In genomic region chr20:49140411-49140810, GRCh38 we compare ENCODE assay signal across 14 cellular contexts. TPM values are rescaled to one million over a fixed set of nuclear protein-coding genes. Genes with fewer than 3 reads are reported as not detected.
DNase-seq lines count a peak whose midpoint lies in the region; ATAC-seq and TF ChIP-seq lines count a peak whose summit lies in the region.
"Had no signal": no experiment of that assay in that cellular context is flagged by ENCODE, and none has a peak within 500 bp of the region (broad histone marks: within the 10 kb centered on the region; RNA-seq: fewer than 3 reads in every experiment).

No MANE protein-coding gene starts in this region.

- no peak overlapping the region for H3K4me3 ChIP-seq in SK-N-MC
- H3K4me3 ChIP-seq in endocrine pancreas (ENCODE audit: control insufficient read depth, insufficient read depth, low read length) = peak overlapping the region; percentile 24
- H3K4me3 ChIP-seq in spleen = no peak overlapping the region
- no peak overlapping the region for H3K4me3 ChIP-seq in neuronal stem cell (ENCODE audit: low read length in 2 of 2)
- H3K4me3 ChIP-seq in trophoblast cell (ENCODE audit: low read depth, low read length) = no peak overlapping the region

- H3K4me1 Mint-ChIP-seq in natural killer cell = peaks cover 16 to 19% of the 10 kb centered on the region in 2 donors
- peaks cover 9 to 10% of the 10 kb centered on the region in 2 donors for H3K4me1 Mint-ChIP-seq in natural killer cell treated with Interleukin-12 subunit alpha and Interleukin-12 subunit beta and Interleukin-15 and Interleukin-18, amount 100 ng/mL, for 72 hours (ENCODE audit: low read depth in 2 of 2)

- peak overlapping the region; percentile 57; the same call in 1 of the 2 replicates for H3K27ac ChIP-seq in SK-N-MC
- peak overlapping the region in 5 of 8 donors; percentile 27 to 48 (median 42) for H3K27ac ChIP-seq in spleen
- H3K27ac ChIP-seq in neuronal stem cell (replicated peaks; ENCODE audit: low read length) = no peak overlapping the region
- H3K27ac ChIP-seq in trophoblast cell (ENCODE audit: low read depth, low read length) = no peak overlapping the region

- TF ChIP-seq POLR2A in spleen (IDR thresholded peaks at IDR 0.05) = no peak

- H4K8ac ChIP-seq in neuronal stem cell (ENCODE audit: low read depth, low read length) = no peak overlapping the region
- no peak overlapping the region for H4K8ac ChIP-seq in trophoblast cell (ENCODE audit: low read depth, low read length)

- H3K14ac ChIP-seq in neuronal stem cell (ENCODE audit: low read length) (no peak overlapping the region), trophoblast cell (ENCODE audit: low read length) (no peak overlapping the region)

- DNase-seq in natural killer cell (no peak), SK-N-MC (ENCODE audit: low read depth, low spot score) (no peak), spleen (no peak), neuronal stem cell (ENCODE audit: low spot score) (no peak), trophoblast cell (no peak)
- no peak for DNase-seq in natural killer cell treated with Interleukin-12 subunit alpha and Interleukin-12 subunit beta and Interleukin-15 and Interleukin-18, amount 100 ng/mL, for 72 hours (ENCODE audit: low spot score)
- DNase-seq: HFFc6, Karpas-422, NCI-H187 treated with DMSO at 0.1 percent for 48 hours, NCI-H446 treated with DMSO at 0.1 percent for 48 hours, NCI-H748 treated with DMSO at 0.1 percent for 48 hours, Right ventricle myocardium superior had no signal

- no peaks in the 10 kb centered on the region for H3K27me3 Mint-ChIP-seq in natural killer cell (ENCODE audit: low read depth in 2 of 2)
- no peaks in the 10 kb centered on the region for H3K27me3 Mint-ChIP-seq in natural killer cell treated with Interleukin-12 subunit alpha and Interleukin-12 subunit beta and Interleukin-15 and Interleukin-18, amount 100 ng/mL, for 72 hours

- H4K91ac ChIP-seq in neuronal stem cell (ENCODE audit: low read depth, low read length, poor library complexity) = no peak overlapping the region
- no peak overlapping the region for H4K91ac ChIP-seq in trophoblast cell (ENCODE audit: low read depth, low read length)

- no peaks in the 10 kb centered on the region for H3K36me3 Mint-ChIP-seq in natural killer cell
- H3K36me3 Mint-ChIP-seq in natural killer cell treated with Interleukin-12 subunit alpha and Interleukin-12 subunit beta and Interleukin-15 and Interleukin-18, amount 100 ng/mL, for 72 hours = peaks cover 8% of the 10 kb centered on the region

- H2BK5ac ChIP-seq in neuronal stem cell (ENCODE audit: low read length) = no peak overlapping the region
- H2BK5ac ChIP-seq in trophoblast cell (ENCODE audit: low read depth, low read length, poor library complexity) = no peak overlapping the region

- no peak overlapping the region for H3K4me3 Mint-ChIP-seq in natural killer cell
- no peak overlapping the region for H3K4me3 Mint-ChIP-seq in natural killer cell treated with Interleukin-12 subunit alpha and Interleukin-12 subunit beta and Interleukin-15 and Interleukin-18, amount 100 ng/mL, for 72 hours
- H3K4me3 Mint-ChIP-seq: HFFc6 had no signal

- H3K18ac ChIP-seq in neuronal stem cell (ENCODE audit: low read length) (no peak overlapping the region), trophoblast cell (ENCODE audit: low read length) (no peak overlapping the region)

- 53 to 65% (median 58%) methylated on average over 2 of the region's 2 CpGs for WGBS in spleen, 5 donors
- no CpG with 5 or more reads among the region's 2 CpGs for WGBS in neuronal stem cell (ENCODE audit: extremely low coverage in 2 of 2, insufficient read length in 2 of 2, insufficient replicate concordance in 1 of 2), 2 donors
- no CpG with 5 or more reads among the region's 2 CpGs for WGBS in trophoblast cell (ENCODE audit: extremely low coverage, insufficient coverage, insufficient read length)

- H2AFZ ChIP-seq in neuronal stem cell (ENCODE audit: low read length) (no peak overlapping the region), trophoblast cell (ENCODE audit: insufficient read depth, low read length, poor library complexity) (no peak overlapping the region)

- no peaks in the 10 kb centered on the region for H3K27me3 ChIP-seq in endocrine pancreas (ENCODE audit: control insufficient read depth, insufficient read depth, low read length)
- H3K27me3 ChIP-seq in spleen (replicated peaks in 1 of 7) = no peaks in the 10 kb centered on the region
- no peaks in the 10 kb centered on the region for H3K27me3 ChIP-seq in neuronal stem cell (ENCODE audit: control insufficient read depth in 3 of 3, insufficient read depth in 3 of 3, low read depth in 1 of 3, low read length in 3 of 3)
- H3K27me3 ChIP-seq in trophoblast cell (ENCODE audit: insufficient read depth, low read length) = no peaks in the 10 kb centered on the region

- H2AK5ac ChIP-seq in neuronal stem cell (ENCODE audit: low read depth, low read length) (no peak overlapping the region), trophoblast cell (ENCODE audit: low read length) (no peak overlapping the region)

- H2BK12ac ChIP-seq in neuronal stem cell (ENCODE audit: low read length) (no peak overlapping the region), trophoblast cell (ENCODE audit: low read length) (no peak overlapping the region)

- H3K9me3 ChIP-seq in SK-N-MC (ENCODE audit: low read depth, low read length) (no peaks in the 10 kb centered on the region), endocrine pancreas (ENCODE audit: control insufficient read depth, low read length) (no peaks in the 10 kb centered on the region), spleen (no peaks in the 10 kb centered on the region), neuronal stem cell (replicated peaks in 1 of 2; ENCODE audit: control insufficient read depth in 2 of 2, insufficient read depth in 1 of 2, low read depth in 1 of 2, low read length in 2 of 2) (no peaks in the 10 kb centered on the region), trophoblast cell (ENCODE audit: insufficient read depth, low read depth, low read length) (no peaks in the 10 kb centered on the region)

- H3K79me1 ChIP-seq in neuronal stem cell (ENCODE audit: low read depth, low read length) (no peaks in the 10 kb centered on the region), trophoblast cell (ENCODE audit: low read length) (no peaks in the 10 kb centered on the region)

- H3K9ac ChIP-seq in SK-N-MC (ENCODE audit: insufficient read length) (no peak overlapping the region), endocrine pancreas (ENCODE audit: control insufficient read depth, insufficient read depth, low read length) (no peak overlapping the region), neuronal stem cell (ENCODE audit: low read depth, low read length, poor library complexity) (no peak overlapping the region), trophoblast cell (ENCODE audit: low read length) (no peak overlapping the region)

- H3K4ac ChIP-seq in neuronal stem cell (ENCODE audit: low read length) (no peak overlapping the region), trophoblast cell (ENCODE audit: low read depth, low read length) (no peak overlapping the region)

- peak in 2 of 3 donors; percentile 42 to 70 for ATAC-seq in natural killer cell
- ATAC-seq in natural killer cell treated with Interleukin-12 subunit alpha and Interleukin-12 subunit beta and Interleukin-15 and Interleukin-18, amount 100 ng/mL, for 72 hours = no peak
- ATAC-seq in GM18870 (IDR thresholded peaks at IDR 0.05; ENCODE audit: unreplicated experiment) = no peak

- H3K4me1 ChIP-seq in endocrine pancreas (ENCODE audit: control insufficient read depth, insufficient read depth, low read length) (no peaks in the 10 kb centered on the region), spleen (peaks cover 0 to 34% (median 9%) of the 10 kb centered on the region in 6 donors), neuronal stem cell (ENCODE audit: control insufficient read depth in 2 of 2, insufficient read depth in 1 of 2, low read depth in 1 of 2, low read length in 2 of 2) (no peaks in the 10 kb centered on the region), trophoblast cell (ENCODE audit: control insufficient read depth in 1 of 2, insufficient read depth in 2 of 2, low read length in 2 of 2) (no peaks in the 10 kb centered on the region)

- H3K23ac ChIP-seq in neuronal stem cell (ENCODE audit: low read depth, low read length, poor library complexity) (no peak overlapping the region), trophoblast cell (ENCODE audit: low read length) (no peak overlapping the region)

- H3K9me3 Mint-ChIP-seq in natural killer cell = no peaks in the 10 kb centered on the region
- no peaks in the 10 kb centered on the region for H3K9me3 Mint-ChIP-seq in natural killer cell treated with Interleukin-12 subunit alpha and Interleukin-12 subunit beta and Interleukin-15 and Interleukin-18, amount 100 ng/mL, for 72 hours
- H3K9me3 Mint-ChIP-seq: HFFc6 had no signal

- H4K12ac ChIP-seq in trophoblast cell (ENCODE audit: low read depth, low read length) = no peak overlapping the region

- H3K4me2 ChIP-seq in neuronal stem cell (ENCODE audit: insufficient read depth, low read length, poor library complexity, severe bottlenecking) (no peak overlapping the region), trophoblast cell (ENCODE audit: low read length) (no peak overlapping the region)

- no peak for TF ChIP-seq CTCF in natural killer cell (IDR thresholded peaks at IDR 0.05)
- TF ChIP-seq CTCF in spleen (IDR thresholded peaks at IDR 0.05 in 8 of 11, conservative IDR thresholded peaks at IDR 0.05 in 3 of 11) = no peak

- H3K36me3 ChIP-seq in SK-N-MC (ENCODE audit: insufficient read depth, low read length) (peaks cover 42% of the 10 kb centered on the region), endocrine pancreas (ENCODE audit: control insufficient read depth, insufficient read depth, low read length) (no peaks in the 10 kb centered on the region), spleen (peaks cover 0 to 81% (median 23%) of the 10 kb centered on the region in 6 donors), neuronal stem cell (replicated peaks in 1 of 2; ENCODE audit: control insufficient read depth in 2 of 2, insufficient read depth in 2 of 2, low read length in 2 of 2) (peaks cover 3 to 62% of the 10 kb centered on the region in 2 donors), trophoblast cell (ENCODE audit: control insufficient read depth in 1 of 2, insufficient read depth in 2 of 2, low read length in 2 of 2) (peaks cover 8 to 9% of the 10 kb centered on the region in 2 experiments)

- H3K27ac Mint-ChIP-seq in natural killer cell = peak overlapping the region; percentile 73 to 80
- peak overlapping the region in 1 of 2 donors; percentile 43 for H3K27ac Mint-ChIP-seq in natural killer cell treated with Interleukin-12 subunit alpha and Interleukin-12 subunit beta and Interleukin-15 and Interleukin-18, amount 100 ng/mL, for 72 hours
- H3K27ac Mint-ChIP-seq: HFFc6 had no signal

- no peak overlapping the region for H2BK120ac ChIP-seq in neuronal stem cell (ENCODE audit: low read depth, low read length)
- H2BK120ac ChIP-seq in trophoblast cell (ENCODE audit: insufficient read depth, low read length, poor library complexity) = no peak overlapping the region

- no peak overlapping the region for H2BK15ac ChIP-seq in neuronal stem cell (ENCODE audit: low read length)

- H3K79me2 ChIP-seq in trophoblast cell (ENCODE audit: control insufficient read depth, insufficient read depth, low read length, poor library complexity) = no peaks in the 10 kb centered on the region

- intact Hi-C loops in natural killer cell (cut with micrococcal nuclease) = no loop called here
- intact Hi-C loops in spleen (cut with DNase I; ENCODE audit: low total_unique reads) = no loop called here

RNA-seq across cellular contexts. Expression of gene STAU1, which starts 47.7 kb away (rescaled TPM):
- total RNA-seq in natural killer cell (10 to 100 TPM; 47.3 to 54.9 (median 49.9) TPM), spleen (10 to 100 TPM; 55.8 to 76.9 (median 62.2) TPM)
- 10 to 100 TPM; 77.7 to 86.4 TPM for total RNA-seq in natural killer cell treated with Interleukin-12 subunit alpha and Interleukin-12 subunit beta and Interleukin-15 and Interleukin-18, amount 100 ng/mL, for 72 hours
- 10 to 100 TPM; 18.5 to 26.7 (median 20.1) TPM for polyA plus RNA-seq in spleen
- 86.7 TPM for polyA plus RNA-seq in neuronal stem cell (2013, experiment 1 of 2)
- 88.8 TPM for polyA plus RNA-seq in neuronal stem cell (2013, experiment 2 of 2)
- polyA plus RNA-seq in trophoblast cell (2013) = 90.8 and 93.2 TPM in 2 replicates

Comparison
In these comparisons a context has a peak if more than half of its experiments do, and no peak if none do; other contexts are left out.
1. ATAC-seq: peak in natural killer cell (2 of 3); none in natural killer cell treated with Interleukin-12 subunit alpha and Interleukin-12 subunit beta and Interleukin-15 and Interleukin-18, amount 100 ng/mL, for 72 hours (0 of 2) and GM18870 (single experiment).
2. H3K27ac ChIP-seq: peak in SK-N-MC (single experiment) and spleen (5 of 8); none in neuronal stem cell (single experiment) and trophoblast cell (single experiment).